Comparison of ENCODE assay signal across 16 cellular contexts in the genomic region with DNA sequence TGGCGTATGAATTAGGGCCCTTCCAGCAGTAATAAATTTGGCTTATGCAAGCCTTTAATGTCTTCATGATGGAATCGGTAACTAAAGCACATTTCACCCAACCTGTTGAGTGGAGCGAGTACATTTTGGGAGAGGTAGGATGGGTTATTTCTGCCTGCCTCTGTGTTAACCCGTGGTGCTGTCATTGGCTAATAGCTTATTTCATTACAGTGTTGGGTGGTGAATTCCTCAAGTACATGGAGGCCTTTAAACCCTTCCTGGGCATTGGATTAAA. TPM values are rescaled to one million over a fixed set of nuclear protein-coding genes. Genes with fewer than 3 reads are reported as not detected.
A peak's percentile ranks its signal among the peaks of the same experiment; 100 is the strongest.
DNase-seq lines count a peak whose midpoint lies in the region; ATAC-seq and TF ChIP-seq lines count a peak whose summit lies in the region.
"Had no signal": no experiment of that assay in that cellular context is flagged by ENCODE, and none has a peak within 500 bp of the region (broad histone marks: within the 10 kb centered on the region; RNA-seq: fewer than 3 reads in every experiment).

No MANE protein-coding gene starts in this region.

- peaks cover 75% of the 10 kb centered on the region for H3K36me3 ChIP-seq in cardiac muscle cell
- peaks cover 7 to 100% (median 100%) of the 10 kb centered on the region in 9 donors for H3K36me3 ChIP-seq in heart left ventricle
- peaks cover 99 to 100% of the 10 kb centered on the region in 2 experiments for H3K36me3 ChIP-seq in HEK293 (ENCODE audit: control insufficient read depth in 2 of 2, insufficient read depth in 1 of 2, low read length in 2 of 2)
- peaks cover 98% of the 10 kb centered on the region for H3K36me3 ChIP-seq in osteoblast (ENCODE audit: insufficient read depth, low read length)
- H3K36me3 ChIP-seq in lower lobe of right lung: peaks cover 100% of the 10 kb centered on the region

- TF ChIP-seq CTCF in cardiac muscle cell (IDR thresholded peaks at IDR 0.05; ENCODE audit: low read depth, low read length): no peak
- TF ChIP-seq CTCF in heart left ventricle (IDR thresholded peaks at IDR 0.05): no peak
- no peak for TF ChIP-seq CTCF in HEK293 (tag by site-specific recombination; IDR thresholded peaks at IDR 0.05)
- no peak for TF ChIP-seq CTCF in osteoblast (IDR thresholded peaks at IDR 0.05; ENCODE audit: extremely low read depth, low read depth, low read length)
- no peak for TF ChIP-seq CTCF in lower lobe of right lung (IDR thresholded peaks at IDR 0.05)

- H3K27ac ChIP-seq in cardiac muscle cell: peak overlapping the region; percentile 90
- no peak overlapping the region for H3K27ac ChIP-seq in heart left ventricle
- H3K27ac ChIP-seq in HEK293 (ENCODE audit: extremely low read depth, low read depth, low read length): no peak overlapping the region
- no peak overlapping the region for H3K27ac ChIP-seq in osteoblast (ENCODE audit: low read depth, low read length)
- no peak overlapping the region for H3K27ac ChIP-seq in lower lobe of right lung
- H3K27ac ChIP-seq: GM23248, KMS-11 had no signal

- no peak overlapping the region for H2AFZ ChIP-seq in osteoblast (ENCODE audit: low read length)
- H2AFZ ChIP-seq: GM23248 had no signal

- H3K4me1 ChIP-seq in cardiac muscle cell (ENCODE audit: low read depth) (peaks cover 39% of the 10 kb centered on the region), heart left ventricle (peaks cover 0 to 16% (median 6%) of the 10 kb centered on the region in 12 donors), HEK293 (ENCODE audit: control insufficient read depth, insufficient read depth, low read length) (no peaks in the 10 kb centered on the region), osteoblast (ENCODE audit: insufficient read depth, low read length) (no peaks in the 10 kb centered on the region), lower lobe of right lung (no peaks in the 10 kb centered on the region)
- H3K4me1 ChIP-seq: BE2C had no signal

- TF ChIP-seq POLR2A in heart left ventricle (IDR thresholded peaks at IDR 0.05): no peak

- peaks cover 31% of the 10 kb centered on the region for H3K79me2 ChIP-seq in osteoblast (ENCODE audit: insufficient read depth, low read length)

- ATAC-seq in heart left ventricle (no peak), lower lobe of right lung (no peak)
- ATAC-seq: CD8-positive, alpha-beta T cell; HepG2 had no signal

- no peak overlapping the region for H3K4me2 ChIP-seq in osteoblast (ENCODE audit: insufficient read depth, low read length)
- H3K4me2 ChIP-seq: KMS-11 had no signal

- DNase-seq in cardiac muscle cell (ENCODE audit: low read depth in 1 of 2, low spot score in 1 of 2) (no peak), heart left ventricle (no peak), osteoblast (ENCODE audit: insufficient read length, low spot score, missing footprints) (peak; percentile 54), Ammon's horn (ENCODE audit: low spot score) (no peak), NCI-H748 treated with DMSO at 0.1 percent for 48 hours (lab: John Stamatoyannopoulos, UW) (no peak), lower lobe of right lung (no peak)
- DNase-seq: BE2C; CD8-positive, alpha-beta T cell; COR-L47; DMS53; GF-D8; GM23248; H7 had no signal

- no peaks in the 10 kb centered on the region for H3K27me3 ChIP-seq in cardiac muscle cell
- H3K27me3 ChIP-seq in heart left ventricle: no peaks in the 10 kb centered on the region
- H3K27me3 ChIP-seq in osteoblast (ENCODE audit: insufficient read depth, low read length): no peaks in the 10 kb centered on the region
- H3K27me3 ChIP-seq in lower lobe of right lung (ENCODE audit: low read depth): no peaks in the 10 kb centered on the region
- H3K27me3 ChIP-seq: BE2C had no signal

- POLR2A ChIA-PET in HEK293 (lab: Yijun Ruan, JAX): interaction anchor here (0.6 to 1.4 kb wide), 3 partner anchors 12 to 27 kb away, joined by 4 to 8 read pairs (median 5); partner anchors contain the start of gene KPNB1

- CTCF ChIA-PET in HEK293 (lab: Yijun Ruan, JAX): interaction anchor here (0.6 to 9.1 kb wide), 9 partner anchors 11 to 155 kb away, joined by 3 to 107 read pairs (median 3); partner anchors contain the start of genes LRRC46 and MRPL10

- intact Hi-C loops in heart left ventricle (cut with DNase I): no loop called here
- intact Hi-C loops in lower lobe of right lung (cut with DNase I): no loop called here

- H3K9me3 ChIP-seq in cardiac muscle cell (ENCODE audit: low read depth) (no peaks in the 10 kb centered on the region), heart left ventricle (no peaks in the 10 kb centered on the region), HEK293 (ENCODE audit: control insufficient read depth, insufficient read depth, low read depth, low read length) (no peaks in the 10 kb centered on the region), osteoblast (ENCODE audit: low read depth, low read length) (no peaks in the 10 kb centered on the region), lower lobe of right lung (no peaks in the 10 kb centered on the region)
- H3K9me3 ChIP-seq: BE2C had no signal

- 80 to 87% (median 84%) methylated on average over 4 of the region's 4 CpGs for WGBS in heart left ventricle, 4 donors

- peaks cover 25% of the 10 kb centered on the region for H4K20me1 ChIP-seq in osteoblast (ENCODE audit: insufficient read depth, low read length)

- H3K4me3 ChIP-seq in cardiac muscle cell (no peak overlapping the region), heart left ventricle (no peak overlapping the region), HEK293 (ENCODE audit: low read depth, low read length) (no peak overlapping the region), osteoblast (ENCODE audit: insufficient read depth, low read length) (no peak overlapping the region), lower lobe of right lung (no peak overlapping the region)
- H3K4me3 ChIP-seq: GM23248 had no signal

TF ChIP-seq in HEK293, 187 proteins besides CTCF, POLR2A, EP300 and RAD21:
- TF ChIP-seq IKZF3 (tag by site-specific recombination; IDR thresholded peaks at IDR 0.05) (no peak), SCRT2 (tag by site-specific recombination; IDR thresholded peaks at IDR 0.05) (peak; percentile 78)

RNA-seq across cellular contexts. Expression of gene TBKBP1, which starts 17.8 kb away (rescaled TPM):
- total RNA-seq in cardiac muscle cell: 112 and 143 TPM in 2 replicates
- 22.6 and 30.2 TPM in 2 replicates for polyA plus RNA-seq in cardiac muscle cell
- total RNA-seq in heart left ventricle: 10 to 100 TPM; 11.3 to 24.8 (median 12.0) TPM
- polyA plus RNA-seq in heart left ventricle: 10 to 100 TPM; 14.8 to 23.8 TPM
- total RNA-seq in osteoblast: 11.8 and 11.9 TPM in 2 replicates
- 8.3 TPM for total RNA-seq in lower lobe of right lung

RNA-seq across cellular contexts. Expression of gene KPNB1, which starts 26.4 kb away (rescaled TPM):
- 218 and 318 TPM in 2 replicates for total RNA-seq in cardiac muscle cell
- polyA plus RNA-seq in cardiac muscle cell: 97.9 and 125 TPM in 2 replicates
- total RNA-seq in heart left ventricle: 100 to 1,000 TPM; 118 to 236 (median 192) TPM
- 100 to 1,000 TPM in 1 of 2 donors, 10 to 100 TPM in 1; 30.7 to 136 TPM for polyA plus RNA-seq in heart left ventricle
- 331 and 351 TPM in 2 replicates for total RNA-seq in osteoblast
- 210 TPM for total RNA-seq in lower lobe of right lung

RNA-seq across cellular contexts. Expression of gene TBX21, which starts 56.9 kb away (rescaled TPM):
- total RNA-seq in cardiac muscle cell (1.0 and 2.9 TPM in 2 replicates), heart left ventricle (1 to 10 TPM in 1 of 9 donors, under 1 TPM in 6, not detected in 2; 0.09 to 3.2 (median 0.28) TPM), osteoblast (not detected in 2 replicates), lower lobe of right lung (3.6 TPM)
- polyA plus RNA-seq in cardiac muscle cell (0.12 and 1.5 TPM in 2 replicates), heart left ventricle (under 1 TPM; 0.07 to 0.15 TPM)
- total RNA-seq: GM23248, H7, HepG2 had no signal
- polyA plus RNA-seq: GM23248, HepG2 had no signal
